ENCODE assay signal across 20 cellular contexts in genomic region chr15:68681836-68682235, GRCh38.
"Had no signal": no experiment of that assay in that cellular context is flagged by ENCODE, and none has a peak within 500 bp of the region (broad histone marks: within the 10 kb centered on the region; RNA-seq: fewer than 3 reads in every experiment).

No MANE protein-coding gene starts in this region.

- H3K4me3 Mint-ChIP-seq: activated CD4-positive, alpha-beta memory T cell treated with anti-CD3 and anti-CD28 coated beads for 36 hours; activated naive CD4-positive, alpha-beta T cell treated with anti-CD3 and anti-CD28 coated beads for 36 hours; activated naive CD8-positive, alpha-beta T cell treated with anti-CD3 and anti-CD28 coated beads, Interleukin-2, amount 10 ng/mL, durations not matched to agents 7 days and 5 days; activated T-cell treated with anti-CD3 and anti-CD28 coated beads, Interleukin-2, amount 50 U/mL, for 72 hours; effector memory CD8-positive, alpha-beta T cell; memory B cell; stimulated activated naive CD8-positive, alpha-beta T cell treated with anti-CD3 and anti-CD28 coated beads, Interleukin-15, Interleukin-2, amounts not matched to agents 100 ng/mL and 50 ng/mL, for 24 hours; T-cell had no signal

- H3K4me1 ChIP-seq: esophagus squamous epithelium, gastrocnemius medialis had no signal

- ATAC-seq: activated T-cell treated with anti-CD3 and anti-CD28 coated beads, Interleukin-2, amount 50 U/mL, for 72 hours; effector memory CD8-positive, alpha-beta T cell; gastrocnemius medialis; left cardiac atrium; SK-N-SH treated with all-trans-retinoic acid at 6 μM for 48 hours; T-cell had no signal

- H3K9me3 ChIP-seq: esophagus squamous epithelium, gastrocnemius medialis, tibial nerve had no signal

- H3K4me3 ChIP-seq: cardiac muscle cell, esophagus squamous epithelium, gastrocnemius medialis, tibial nerve had no signal

- H3K27me3 Mint-ChIP-seq: stimulated activated naive CD8-positive, alpha-beta T cell treated with anti-CD3 and anti-CD28 coated beads, Interleukin-15, Interleukin-2, amounts not matched to agents 100 ng/mL and 50 ng/mL, for 24 hours had no signal

- H3K36me3 ChIP-seq: cardiac muscle cell, esophagus squamous epithelium, gastrocnemius medialis, tibial nerve had no signal

- H3K27ac ChIP-seq: esophagus squamous epithelium, gastrocnemius medialis, tibial nerve had no signal

- H3K27me3 ChIP-seq: cardiac muscle cell, gastrocnemius medialis, tibial nerve had no signal

- H3K4me1 Mint-ChIP-seq: activated naive CD8-positive, alpha-beta T cell treated with anti-CD3 and anti-CD28 coated beads, Interleukin-2, amount 10 ng/mL, durations not matched to agents 7 days and 5 days; T-cell had no signal

- H3K36me3 Mint-ChIP-seq: activated CD4-positive, alpha-beta memory T cell treated with anti-CD3 and anti-CD28 coated beads for 36 hours; activated naive CD8-positive, alpha-beta T cell treated with anti-CD3 and anti-CD28 coated beads, Interleukin-2, amount 10 ng/mL, durations not matched to agents 7 days and 5 days; memory B cell; T-cell had no signal

- H3K27ac Mint-ChIP-seq: activated CD4-positive, alpha-beta memory T cell treated with anti-CD3 and anti-CD28 coated beads for 36 hours; activated naive CD4-positive, alpha-beta T cell treated with anti-CD3 and anti-CD28 coated beads for 36 hours; activated naive CD8-positive, alpha-beta T cell treated with anti-CD3 and anti-CD28 coated beads, Interleukin-2, amount 10 ng/mL, durations not matched to agents 7 days and 5 days; activated T-cell treated with anti-CD3 and anti-CD28 coated beads, Interleukin-2, amount 50 U/mL, for 72 hours; effector memory CD8-positive, alpha-beta T cell; memory B cell; stimulated activated naive CD8-positive, alpha-beta T cell treated with anti-CD3 and anti-CD28 coated beads, Interleukin-15, Interleukin-2, amounts not matched to agents 100 ng/mL and 50 ng/mL, for 24 hours; T-cell had no signal

- DNase-seq: activated CD4-positive, alpha-beta memory T cell treated with anti-CD3 and anti-CD28 coated beads for 36 hours; activated CD4-positive, alpha-beta T cell treated with anti-CD3 and anti-CD28 coated beads for 48 hours; activated effector memory CD4-positive, alpha-beta T cell treated with Interleukin-2 at 50 U/mL for 16 hours; activated naive CD4-positive, alpha-beta T cell treated with anti-CD3 and anti-CD28 coated beads for 36 hours; activated naive CD8-positive, alpha-beta T cell treated with anti-CD3 and anti-CD28 coated beads, Interleukin-2, amount 10 ng/mL, durations not matched to agents 7 days and 5 days; activated T-cell treated with anti-CD3 and anti-CD28 coated beads, Interleukin-2, amount 50 U/mL, for 72 hours; amniotic stem cell; dermis blood vessel endothelial cell; effector memory CD8-positive, alpha-beta T cell; esophagus squamous epithelium; gastrocnemius medialis; left cardiac atrium; stimulated activated CD4-positive, alpha-beta T cell treated with anti-CD3 and anti-CD28 coated beads, Interleukin-4, amount 100 ng/mL, for 1 hour; T-cell; T1000 had no signal

- H3K9me3 Mint-ChIP-seq: activated CD4-positive, alpha-beta memory T cell treated with anti-CD3 and anti-CD28 coated beads for 36 hours; activated naive CD4-positive, alpha-beta T cell treated with anti-CD3 and anti-CD28 coated beads for 36 hours; activated naive CD8-positive, alpha-beta T cell treated with anti-CD3 and anti-CD28 coated beads, Interleukin-2, amount 10 ng/mL, durations not matched to agents 7 days and 5 days; activated T-cell treated with anti-CD3 and anti-CD28 coated beads, Interleukin-2, amount 50 U/mL, for 72 hours; effector memory CD8-positive, alpha-beta T cell; memory B cell; stimulated activated naive CD8-positive, alpha-beta T cell treated with anti-CD3 and anti-CD28 coated beads, Interleukin-15, Interleukin-2, amounts not matched to agents 100 ng/mL and 50 ng/mL, for 24 hours; T-cell had no signal
